11 cellular contexts compared by ENCODE assay signal in genomic region chr22:39234867-39235687, GRCh38. TPM values are rescaled to one million over a fixed set of nuclear protein-coding genes. Genes with fewer than 3 reads are reported as not detected.
A peak's percentile ranks its signal among the peaks of the same experiment; 100 is the strongest.
DNase-seq lines count a peak whose midpoint lies in the region; ATAC-seq, FAIRE-seq and TF ChIP-seq lines count a peak whose summit lies in the region.
"Had no signal": no experiment of that assay in that cellular context is flagged by ENCODE, and none has a peak within 500 bp of the region (broad histone marks: within the 10 kb centered on the region; RNA-seq: fewer than 3 reads in every experiment).

No MANE protein-coding gene starts in this region.

- no peak overlapping the region for H3K4me3 Mint-ChIP-seq in WTC11

- H3K4me3 ChIP-seq in cardiac muscle cell = no peak overlapping the region
- H3K4me3 ChIP-seq in neuron (ENCODE audit: low read length) = no peak overlapping the region

- ATAC-seq in WTC11 = no peak
- ATAC-seq in GM18520 (IDR thresholded peaks at IDR 0.05; ENCODE audit: unreplicated experiment) = no peak

- TF ChIP-seq POLR2A in GM12891 (IDR thresholded peaks at IDR 0.05; ENCODE audit: low read depth, low read length) = no peak

- H3K27me3 ChIP-seq in cardiac muscle cell (no peaks in the 10 kb centered on the region), neuron (ENCODE audit: insufficient read depth, low read length) (no peaks in the 10 kb centered on the region)

- no peak overlapping the region for H3K27ac Mint-ChIP-seq in WTC11
- H3K27ac Mint-ChIP-seq: progenitor cell of endocrine pancreas had no signal

- H3K36me3 ChIP-seq in cardiac muscle cell (no peaks in the 10 kb centered on the region), neuron (ENCODE audit: insufficient read depth, low read length) (no peaks in the 10 kb centered on the region)

- peak overlapping the region; percentile 72 for H3K27ac ChIP-seq in RWPE1
- peak overlapping the region; percentile 88 for H3K27ac ChIP-seq in cardiac muscle cell

- DNase-seq in GM12891 (ENCODE audit: insufficient read length, low spot score) (no peak), RWPE1 (ENCODE audit: low spot score) (peak; percentile 68), cardiac muscle cell (ENCODE audit: low read depth in 1 of 2, low spot score in 1 of 2) (no peak), ecto neural progenitor cell (ENCODE audit: low spot score) (no peak), hypothalamus (lab: John Stamatoyannopoulos, UW) (no peak), WTC11 (ENCODE audit: low spot score) (no peak)
- DNase-seq: DND-41, SW 1271 had no signal

- FAIRE-seq in GM12891 (lab: Jason Lieb, UNC) = peak; percentile 16

- H3K27me3 Mint-ChIP-seq in WTC11 (ENCODE audit: low read depth) = peaks cover 53% of the 10 kb centered on the region

- peak overlapping the region; percentile 0 for H2AFZ ChIP-seq in neuron (ENCODE audit: low read depth, low read length)

- no peaks in the 10 kb centered on the region for H3K9me3 Mint-ChIP-seq in WTC11

- H3K9me3 ChIP-seq in cardiac muscle cell (ENCODE audit: low read depth) (no peaks in the 10 kb centered on the region), neuron (ENCODE audit: low read length) (no peaks in the 10 kb centered on the region)

- POLR2A ChIA-PET in RWPE1 (lab: Yijun Ruan, JAX; ENCODE audit: low non-redundant PET) (no interaction called here), WTC11 (lab: Charles Lee) (interaction anchor here (1.0 to 1.4 kb wide), 3 partner anchors 21 to 76 kb away, joined by 3 to 4 read pairs (median 3); no protein-coding TSS in a partner anchor)

- TF ChIP-seq CTCF in RWPE1 (conservative IDR thresholded peaks at IDR 0.05; ENCODE audit: low read depth) (no peak), cardiac muscle cell (IDR thresholded peaks at IDR 0.05; ENCODE audit: low read depth, low read length) (no peak), WTC11 (IDR thresholded peaks at IDR 0.05) (no peak)

- H3K4me1 ChIP-seq in cardiac muscle cell (ENCODE audit: low read depth) = peaks cover 66% of the 10 kb centered on the region
- H3K4me1 ChIP-seq in neuron (ENCODE audit: insufficient read depth, low read length) = peaks cover 62% of the 10 kb centered on the region

- CTCF ChIA-PET in RWPE1 (lab: Yijun Ruan, JAX) (interaction anchor here (0.6 kb wide), 1 partner anchor 59 kb away, joined by 3 read pairs; no protein-coding TSS in a partner anchor), WTC11 (lab: Charles Lee) (interaction anchor here (0.7 to 2.7 kb wide), 13 partner anchors 11 to 466 kb away, joined by 3 to 16 read pairs (median 4); no protein-coding TSS in a partner anchor)

- peaks cover 4% of the 10 kb centered on the region for H3K36me3 Mint-ChIP-seq in WTC11

- peaks cover 57% of the 10 kb centered on the region for H3K4me1 Mint-ChIP-seq in WTC11

TF ChIP-seq in GM12891, 5 proteins besides CTCF, POLR2A, EP300 and RAD21:
- no peak for TF ChIP-seq TAF1 (IDR thresholded peaks at IDR 0.05; ENCODE audit: low read depth, low read length)
- TF ChIP-seq POLR2AphosphoS5 (IDR thresholded peaks at IDR 0.05; ENCODE audit: low read depth, low read length) = no peak
- TF ChIP-seq SPI1 (IDR thresholded peaks at IDR 0.05; ENCODE audit: low read depth, low read length) = no peak
- no peak for TF ChIP-seq PAX5 (IDR thresholded peaks at IDR 0.05; ENCODE audit: insufficient read depth, low read length, severe bottlenecking)
- TF ChIP-seq POU2F2 (IDR thresholded peaks at IDR 0.05; ENCODE audit: low read depth, low read length) = no peak
TF ChIP-seq in GM12891: peak in this region for 0.

TF ChIP-seq in WTC11, 78 proteins besides CTCF, POLR2A, EP300 and RAD21 (continues in another document):
- no peak for TF ChIP-seq KAT7 (CRISPR knock-in tag; IDR thresholded peaks at IDR 0.05; ENCODE audit: borderline replicate concordance)
- no peak for TF ChIP-seq ATF3 (CRISPR knock-in tag; conservative IDR thresholded peaks at IDR 0.05)
- TF ChIP-seq USF2 (CRISPR knock-in tag; IDR thresholded peaks at IDR 0.05) = no peak
- TF ChIP-seq NR2C2 (CRISPR knock-in tag; IDR thresholded peaks at IDR 0.05) = no peak; the same call in 1 of the 2 replicates
- no peak for TF ChIP-seq ZNF671 (CRISPR knock-in tag; IDR thresholded peaks at IDR 0.05)
- TF ChIP-seq STAT6 (CRISPR knock-in tag; conservative IDR thresholded peaks at IDR 0.05; ENCODE audit: low read depth) = no peak
- no peak for TF ChIP-seq ERG (CRISPR knock-in tag; IDR thresholded peaks at IDR 0.05)
- TF ChIP-seq ZNF232 (CRISPR knock-in tag; IDR thresholded peaks at IDR 0.05) = no peak
- TF ChIP-seq PRDM15 (CRISPR knock-in tag; IDR thresholded peaks at IDR 0.05) = no peak
- no peak for TF ChIP-seq CDX4 (CRISPR knock-in tag; IDR thresholded peaks at IDR 0.05; ENCODE audit: borderline replicate concordance)

RNA-seq across cellular contexts. Expression of gene PDGFB, which starts 9.7 kb away (rescaled TPM):
- polyA plus RNA-seq in GM12891 (2012; ENCODE audit: low read depth, missing spikeins) = 1.1 TPM
- total RNA-seq in cardiac muscle cell (15.3 and 18.2 TPM in 2 replicates), WTC11 (2021) (6.8 to 9.2 TPM (median 7.7 TPM) in 3 replicates)
- polyA plus RNA-seq in cardiac muscle cell = 8.6 and 9.8 TPM in 2 replicates
